ENCODE assay signal across 8 cellular contexts in the genomic region with DNA sequence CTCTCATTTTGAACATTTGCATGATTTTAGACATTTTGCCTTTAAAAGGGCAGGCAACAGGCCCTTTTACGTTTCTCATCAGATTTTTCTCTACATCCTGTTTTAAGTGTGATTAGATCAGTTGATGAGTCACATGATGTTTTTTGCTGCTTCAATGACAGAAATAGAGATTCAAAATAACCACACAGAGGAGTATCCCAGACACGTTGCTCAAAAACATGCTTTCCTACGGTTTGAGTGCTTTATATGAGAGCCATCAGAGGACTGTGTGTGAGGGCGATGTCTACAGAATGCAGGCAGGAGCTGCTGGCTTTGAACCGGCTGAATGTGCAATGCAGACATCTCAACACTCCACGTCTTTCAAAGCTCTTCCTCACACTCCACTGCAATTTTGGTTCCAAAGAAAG. TPM values are rescaled to one million over a fixed set of nuclear protein-coding genes. Genes with fewer than 3 reads are reported as not detected.
DNase-seq lines count a peak whose midpoint lies in the region; ATAC-seq and TF ChIP-seq lines count a peak whose summit lies in the region.

No MANE protein-coding gene starts in this region.

- H3K27me3 ChIP-seq in CD4-positive, CD25-positive, alpha-beta regulatory T cell (ENCODE audit: control insufficient read depth, insufficient read depth, low read length) = no peaks in the 10 kb centered on the region
- H3K27me3 ChIP-seq in Peyer's patch (no peaks in the 10 kb centered on the region), ascending aorta (no peaks in the 10 kb centered on the region), A673 (replicated peaks; ENCODE audit: insufficient read depth, low read depth, low read length, poor library complexity) (no peaks in the 10 kb centered on the region)

- no peaks in the 10 kb centered on the region for H3K27me3 Mint-ChIP-seq in CD4-positive, CD25-positive, alpha-beta regulatory T cell
- H3K27me3 Mint-ChIP-seq in nephron progenitor cell (ENCODE audit: low read depth, poor library complexity) = no peaks in the 10 kb centered on the region

- TF ChIP-seq POLR2A in Peyer's patch (IDR thresholded peaks at IDR 0.05) = no peak

- no TSS peak for BruUV-seq in A673 (replicated peaks; lab: Mats Ljungman, UMichigan)

- H3K4me1 Mint-ChIP-seq in CD4-positive, CD25-positive, alpha-beta regulatory T cell = peaks cover 35 to 96% (median 76%) of the 10 kb centered on the region in 4 donors
- peaks cover 8% of the 10 kb centered on the region for H3K4me1 Mint-ChIP-seq in nephron progenitor cell

- POLR2A ChIA-PET in A673 (lab: Charles Lee; ENCODE audit: low non-redundant PET) = no interaction called here

- H3K27ac ChIP-seq in CD4-positive, CD25-positive, alpha-beta regulatory T cell (ENCODE audit: insufficient read depth, low read length, poor library complexity, severe bottlenecking) = peak overlapping the region; percentile 95
- H3K27ac ChIP-seq in Peyer's patch (peak overlapping the region; percentile 11 to 64 (median 52)), ascending aorta (peak overlapping the region; percentile 78 to 81), A673 (ENCODE audit: low read depth, low read length, poor library complexity, severe bottlenecking) (no peak overlapping the region)

- peaks cover 56% of the 10 kb centered on the region for H3K36me3 Mint-ChIP-seq in CD4-positive, CD25-positive, alpha-beta regulatory T cell
- peaks cover 88% of the 10 kb centered on the region for H3K36me3 Mint-ChIP-seq in nephron progenitor cell (ENCODE audit: low read depth)

- peak overlapping the region; percentile 97 to 100 (median 99) for H3K27ac Mint-ChIP-seq in CD4-positive, CD25-positive, alpha-beta regulatory T cell
- peak overlapping the region; percentile 93 for H3K27ac Mint-ChIP-seq in nephron progenitor cell

- TF ChIP-seq CTCF in Peyer's patch (IDR thresholded peaks at IDR 0.05) (no peak), ascending aorta (IDR thresholded peaks at IDR 0.05) (no peak), nephron progenitor cell (IDR thresholded peaks at IDR 0.05) (no peak), A673 (conservative IDR thresholded peaks at IDR 0.05; ENCODE audit: low read depth, low read length) (no peak)

- peak overlapping the region; percentile 67 for H3K4me3 ChIP-seq in CD4-positive, CD25-positive, alpha-beta regulatory T cell (ENCODE audit: low read depth, low read length)
- no peak overlapping the region for H3K4me3 ChIP-seq in Peyer's patch
- no peak overlapping the region for H3K4me3 ChIP-seq in ascending aorta
- H3K4me3 ChIP-seq in A673 (ENCODE audit: low read depth, low read length, poor library complexity, severe bottlenecking) = no peak overlapping the region

- H3K9me3 ChIP-seq in CD4-positive, CD25-positive, alpha-beta regulatory T cell (ENCODE audit: control insufficient read depth in 2 of 2, low read length in 2 of 2) = no peaks in the 10 kb centered on the region
- H3K9me3 ChIP-seq in Peyer's patch (no peaks in the 10 kb centered on the region), ascending aorta (no peaks in the 10 kb centered on the region), A673 (ENCODE audit: low read depth, low read length, poor library complexity, severe bottlenecking) (no peaks in the 10 kb centered on the region)

- DNase-seq in CD4-positive, CD25-positive, alpha-beta regulatory T cell = peak; percentile 52 to 93 (median 85)
- DNase-seq in Peyer's patch (no peak), ascending aorta (ENCODE audit: low spot score in 2 of 2) (no peak), nephron progenitor cell (no peak), A673 (ENCODE audit: low spot score) (no peak), UCSD-AML1 (lab: John Stamatoyannopoulos, UW; ENCODE audit: unreplicated experiment) (no peak), NCI-H748 treated with DMSO at 0.1 percent for 48 hours (lab: John Stamatoyannopoulos, UW) (no peak)

- H3K4me1 ChIP-seq in CD4-positive, CD25-positive, alpha-beta regulatory T cell (ENCODE audit: control insufficient read depth, insufficient read depth, low read length, poor library complexity, severe bottlenecking) = peaks cover 88% of the 10 kb centered on the region
- H3K4me1 ChIP-seq in Peyer's patch (no peaks in the 10 kb centered on the region), ascending aorta (peaks cover 0 to 16% of the 10 kb centered on the region in 2 donors), A673 (ENCODE audit: insufficient read depth, low read length, poor library complexity, severe bottlenecking) (no peaks in the 10 kb centered on the region)

- H3K36me3 ChIP-seq in CD4-positive, CD25-positive, alpha-beta regulatory T cell (ENCODE audit: control insufficient read depth, insufficient read depth, low read length) = peaks cover 20% of the 10 kb centered on the region
- H3K36me3 ChIP-seq in Peyer's patch (peaks cover 0 to 51% (median 0%) of the 10 kb centered on the region in 3 donors), ascending aorta (peaks cover 32 to 44% of the 10 kb centered on the region in 2 donors), A673 (ENCODE audit: insufficient read depth, low read length, poor library complexity, severe bottlenecking) (peaks cover 3% of the 10 kb centered on the region)

- peak; percentile 91 to 96 for ATAC-seq in CD4-positive, CD25-positive, alpha-beta regulatory T cell (ENCODE audit: low read depth in 2 of 2)
- no peak for ATAC-seq in GM21717 (IDR thresholded peaks at IDR 0.05; ENCODE audit: unreplicated experiment)

- CTCF ChIA-PET in A673 (lab: Charles Lee) = no interaction called here

- intact Hi-C loops in ascending aorta (cut with DNase I) = no loop called here
- intact Hi-C loops in A673 (cut with micrococcal nuclease; ENCODE audit: unreplicated experiment) = no loop called here

- H3K4me3 Mint-ChIP-seq in CD4-positive, CD25-positive, alpha-beta regulatory T cell = peak overlapping the region; percentile 81 to 89 (median 86)
- no peak overlapping the region for H3K4me3 Mint-ChIP-seq in nephron progenitor cell

- no peaks in the 10 kb centered on the region for H3K9me3 Mint-ChIP-seq in CD4-positive, CD25-positive, alpha-beta regulatory T cell
- no peaks in the 10 kb centered on the region for H3K9me3 Mint-ChIP-seq in nephron progenitor cell

RNA-seq across cellular contexts. Expression of gene OTULIN, which starts 42.1 kb away (rescaled TPM):
- 109 TPM for total RNA-seq in CD4-positive, CD25-positive, alpha-beta regulatory T cell
- 10 to 100 TPM; 22.8 to 37.5 (median 26.8) TPM for polyA plus RNA-seq in CD4-positive, CD25-positive, alpha-beta regulatory T cell
- total RNA-seq in Peyer's patch (10 to 100 TPM; 33.0 to 42.2 (median 37.8) TPM), ascending aorta (56.9 TPM), A673 (2021) (20.0 and 23.5 TPM in 2 replicates)

Comparison
In these comparisons a context has a peak if more than half of its experiments do, and no peak if none do; other contexts are left out.
1. DNase-seq: peak in CD4-positive, CD25-positive, alpha-beta regulatory T cell (3 of 3); none in Peyer's patch (0 of 3), ascending aorta (0 of 2), nephron progenitor cell (single experiment), A673 (single experiment), UCSD-AML1 (single experiment) and NCI-H748 treated with DMSO at 0.1 percent for 48 hours (single experiment).